26 cellular contexts compared by ENCODE assay signal in genomic region chr4:102137217-102137616, GRCh38.
"Had no signal": no experiment of that assay in that cellular context is flagged by ENCODE, and none has a peak within 500 bp of the region (broad histone marks: within the 10 kb centered on the region; RNA-seq: fewer than 3 reads in every experiment).

No MANE protein-coding gene starts in this region.

- H3K36me3 ChIP-seq: brain microvascular endothelial cell had no signal

- FAIRE-seq: RCC 7860, TTC549 had no signal

- H3K27me3 ChIP-seq: brain microvascular endothelial cell had no signal

- H3K4me3 ChIP-seq: PC-9 had no signal

- H2AFZ ChIP-seq: PC-9 had no signal

- H3K4me2 ChIP-seq: PC-9 had no signal

- DNase-seq: activated CD4-positive, alpha-beta T cell treated with anti-CD3 and anti-CD28 coated beads, Interleukin-2, amount 10 ng/mL, durations not matched to agents 24 days and 14 days; activated CD4-positive, alpha-beta T cell treated with anti-CD3 and anti-CD28 coated beads, Interleukin-2, amount 50 U/mL, for 4 hours; activated CD8-positive, alpha-beta T cell treated with anti-CD3 and anti-CD28 coated beads for 36 hours; activated effector memory CD4-positive, alpha-beta T cell treated with anti-CD3 and anti-CD28 coated beads, Interleukin-2, amount 50 U/mL, for 16 hours; activated naive CD4-positive, alpha-beta T cell; activated naive CD4-positive, alpha-beta T cell treated with anti-CD3 and anti-CD28 coated beads, Interleukin-2, amount 50 U/mL, for 16 hours; activated naive CD8-positive, alpha-beta T cell treated with anti-CD3 and anti-CD28 coated beads for 36 hours; activated T-cell treated with anti-CD3 and anti-CD28 coated beads, Interleukin-2, amount 50 U/mL, for 1 hour; activated T-cell treated with anti-CD3 and anti-CD28 coated beads, Interleukin-2, amount 50 U/mL, for 72 hours; amniotic stem cell; aorta; brain microvascular endothelial cell; central memory CD4-positive, alpha-beta T cell; NCI-H1105; NCI-H1417 treated with DMSO at 0.1 percent for 48 hours; NCI-H187 treated with DMSO at 0.1 percent for 48 hours; NCI-H2081 treated with DMSO at 0.1 percent for 48 hours; NCI-H510A; NCI-H526; NCI-H748 treated with DMSO at 0.1 percent for 48 hours; NK-92 treated with Interleukin-12 subunit alpha and Interleukin-12 subunit beta, amount 100 ng/mL, for 24 hours; PC-9; Right ventricle myocardium superior had no signal

- H3K27ac ChIP-seq: brain microvascular endothelial cell, PC-9 had no signal

- ATAC-seq: activated CD8-positive, alpha-beta T cell treated with anti-CD3 and anti-CD28 coated beads for 36 hours; activated T-cell treated with anti-CD3 and anti-CD28 coated beads, Interleukin-2, amount 50 U/mL, for 72 hours; activated T-helper 17 cell treated with anti-CD3 and anti-CD28 coated beads, Interleukin-2, amount 50 U/mL, for 72 hours had no signal
